In genomic region chr3:78894787-78895186, GRCh38 we compare ENCODE assay signal across 14 cellular contexts.
DNase-seq lines count a peak whose midpoint lies in the region.
"Had no signal": no experiment of that assay in that cellular context is flagged by ENCODE, and none has a peak within 500 bp of the region (broad histone marks: within the 10 kb centered on the region; RNA-seq: fewer than 3 reads in every experiment).

No MANE protein-coding gene starts in this region.

- peaks cover 0 to 23% (median 11%) of the 10 kb centered on the region in 11 experiments; a peak in 12 of 22 replicates for H3K9me3 ChIP-seq in BLaER1 treated with 17β-estradiol and CSF1 and Interleukin-3, amounts not matched to agents 10 nM and 100 nM (replicated peaks in 1 of 11)
- no peaks in the 10 kb centered on the region for H3K9me3 ChIP-seq in iPS-18a (ENCODE audit: control insufficient read depth, low read depth, low read length)
- H3K9me3 ChIP-seq: A549 had no signal

- no peak overlapping the region for H3K9ac ChIP-seq in BLaER1 treated with 17β-estradiol and CSF1 and Interleukin-3, amounts not matched to agents 10 nM and 100 nM
- no peak overlapping the region for H3K9ac ChIP-seq in iPS-18a (ENCODE audit: low read length)
- H3K9ac ChIP-seq: GM23248 had no signal

- peak overlapping the region; percentile 1 to 63 (median 33); a peak in 15 of 22 replicates for H3K4me2 ChIP-seq in BLaER1 treated with 17β-estradiol and CSF1 and Interleukin-3, amounts not matched to agents 10 nM and 100 nM
- H3K4me2 ChIP-seq: A549 had no signal

- no peaks in the 10 kb centered on the region for H3K27me3 ChIP-seq in BLaER1 treated with 17β-estradiol and CSF1 and Interleukin-3, amounts not matched to agents 10 nM and 100 nM
- no peaks in the 10 kb centered on the region for H3K27me3 ChIP-seq in iPS-18a (ENCODE audit: control insufficient read depth, insufficient read depth, low read length)

- H3K4me1 ChIP-seq in BLaER1 treated with 17β-estradiol and CSF1 and Interleukin-3, amounts not matched to agents 10 nM and 100 nM, result peaks cover 9 to 35% (median 19%) of the 10 kb centered on the region in 10 experiments
- H3K4me1 ChIP-seq in iPS-18a (ENCODE audit: control insufficient read depth, low read depth, low read length), result peaks cover 19% of the 10 kb centered on the region
- H3K4me1 ChIP-seq: A549 had no signal

- peaks cover 0 to 7% (median 0%) of the 10 kb centered on the region in 11 experiments; a peak in 4 of 22 replicates for H4K20me1 ChIP-seq in BLaER1 treated with 17β-estradiol and CSF1 and Interleukin-3, amounts not matched to agents 10 nM and 100 nM

- in situ Hi-C loops in SK-MEL-5 (cut with HindIII; ENCODE audit: low pct_unique_long_range_greater_than_20kb, low sequenced_read_pairs), result no loop called here

- no peak overlapping the region for H3K27ac ChIP-seq in BLaER1 treated with 17β-estradiol and CSF1 and Interleukin-3, amounts not matched to agents 10 nM and 100 nM
- peak overlapping the region; percentile 30 for H3K27ac ChIP-seq in iPS-18a (ENCODE audit: low read length)
- H3K27ac ChIP-seq: A549, GM23248 had no signal

- peaks cover 0 to 39% (median 9%) of the 10 kb centered on the region in 11 experiments; a peak in 11 of 22 replicates for H3K36me3 ChIP-seq in BLaER1 treated with 17β-estradiol and CSF1 and Interleukin-3, amounts not matched to agents 10 nM and 100 nM
- H3K36me3 ChIP-seq in iPS-18a (ENCODE audit: control insufficient read depth, low read depth, low read length), result no peaks in the 10 kb centered on the region

- peak; percentile 53 for DNase-seq in SK-MEL-5 (ENCODE audit: low read depth, low spot score)
- DNase-seq in pons (ENCODE audit: low spot score), result peak; percentile 79
- no peak for DNase-seq in CD1c-positive myeloid dendritic cell (ENCODE audit: extremely low spot score)
- no peak for DNase-seq in midbrain (lab: John Stamatoyannopoulos, UW)
- DNase-seq in hippocampal formation (lab: John Stamatoyannopoulos, UW), result no peak
- DNase-seq: CD4-positive, CD25-positive, alpha-beta regulatory T cell; NCI-H1048; NCI-H748 treated with DMSO at 0.1 percent for 48 hours; SHP77 had no signal

- no peak overlapping the region for H3K4me3 ChIP-seq in BLaER1 treated with 17β-estradiol and CSF1 and Interleukin-3, amounts not matched to agents 10 nM and 100 nM
- no peak overlapping the region for H3K4me3 ChIP-seq in iPS-18a (ENCODE audit: low read length)
- H3K4me3 ChIP-seq: A549, GM23248, K562 had no signal

Comparison
In these comparisons a context has a peak if more than half of its experiments do, and no peak if none do; other contexts are left out.
1. DNase-seq: peak in SK-MEL-5 (single experiment) and pons (single experiment); none in CD1c-positive myeloid dendritic cell (single experiment), midbrain (single experiment) and hippocampal formation (0 of 2).